Comparison of ENCODE assay signal across 13 cellular contexts in the genomic region with DNA sequence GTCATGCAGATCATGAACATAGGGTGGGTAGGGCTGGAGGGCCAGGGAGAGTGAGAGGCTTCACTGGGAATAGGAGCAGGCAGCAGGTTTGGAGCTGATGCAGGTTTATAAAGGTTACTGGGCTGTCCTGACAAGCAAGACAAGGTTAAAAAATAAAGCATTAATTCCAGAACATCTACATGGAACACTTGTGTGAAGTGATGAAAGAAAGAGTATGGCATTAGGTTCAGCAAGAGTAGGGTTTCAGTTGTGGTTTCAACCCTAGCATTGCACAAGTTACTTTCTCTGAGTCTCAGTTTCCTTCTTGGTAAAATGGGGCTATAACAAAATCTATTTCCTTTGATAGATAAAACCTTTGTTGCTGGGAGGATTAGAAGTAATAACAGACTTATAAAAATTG.
DNase-seq lines count a peak whose midpoint lies in the region; ATAC-seq, FAIRE-seq and TF ChIP-seq lines count a peak whose summit lies in the region.
"Had no signal": no experiment of that assay in that cellular context is flagged by ENCODE, and none has a peak within 500 bp of the region (broad histone marks: within the 10 kb centered on the region; RNA-seq: fewer than 3 reads in every experiment).

No MANE protein-coding gene starts in this region.

- DNase-seq in GM18507 (ENCODE audit: extremely low spot score, insufficient read length, low read depth) (no peak), NCI-H1694 treated with DMSO at 0.1 percent for 48 hours (lab: John Stamatoyannopoulos, UW) (no peak), EL (no peak), putamen (ENCODE audit: low spot score) (no peak)
- peak; percentile 11 for DNase-seq in activated CD8-positive, alpha-beta T cell treated with anti-CD3 and anti-CD28 coated beads for 36 hours
- DNase-seq: CD4-positive, alpha-beta memory T cell; psoas muscle; SK-N-SH; thyroid gland had no signal

- POLR2A ChIA-PET in activated CD8-positive, alpha-beta T cell treated with anti-CD3 and anti-CD28 coated beads for 36 hours (lab: Charles Lee) = no interaction called here

- CTCF ChIA-PET in activated CD8-positive, alpha-beta T cell treated with anti-CD3 and anti-CD28 coated beads for 36 hours (lab: Charles Lee) = no interaction called here

- H3K36me3 Mint-ChIP-seq in activated CD8-positive, alpha-beta T cell treated with anti-CD3 and anti-CD28 coated beads for 36 hours (ENCODE audit: low read depth) = peaks cover 1% of the 10 kb centered on the region

- H3K27me3 Mint-ChIP-seq in activated CD8-positive, alpha-beta T cell treated with anti-CD3 and anti-CD28 coated beads for 36 hours = no peaks in the 10 kb centered on the region
- H3K27me3 Mint-ChIP-seq: CD4-positive, alpha-beta memory T cell had no signal

- no peak overlapping the region for H3K4me3 Mint-ChIP-seq in activated CD8-positive, alpha-beta T cell treated with anti-CD3 and anti-CD28 coated beads for 36 hours
- H3K4me3 Mint-ChIP-seq: CD4-positive, alpha-beta memory T cell; GM23338 had no signal

- H3K4me1 Mint-ChIP-seq in activated CD8-positive, alpha-beta T cell treated with anti-CD3 and anti-CD28 coated beads for 36 hours (ENCODE audit: low read depth) = peaks cover 22% of the 10 kb centered on the region
- H3K4me1 Mint-ChIP-seq: CD4-positive, alpha-beta memory T cell had no signal

- peak overlapping the region; percentile 80 for H3K27ac Mint-ChIP-seq in activated CD8-positive, alpha-beta T cell treated with anti-CD3 and anti-CD28 coated beads for 36 hours
- H3K27ac Mint-ChIP-seq: CD4-positive, alpha-beta memory T cell; GM23338 had no signal

- FAIRE-seq in GM18507 (lab: Jason Lieb, UNC) = peak; percentile 68

- intact Hi-C loops in activated CD8-positive, alpha-beta T cell treated with anti-CD3 and anti-CD28 coated beads for 36 hours (cut with micrococcal nuclease) = loop anchor here (10.0 kb wide), 1 partner anchor 369 kb away; no protein-coding TSS in a partner anchor

- H3K9me3 Mint-ChIP-seq in activated CD8-positive, alpha-beta T cell treated with anti-CD3 and anti-CD28 coated beads for 36 hours = peaks cover 11% of the 10 kb centered on the region

- ATAC-seq in GM21360 (IDR thresholded peaks at IDR 0.05; ENCODE audit: unreplicated experiment) (peak; percentile 93), HG03064 (IDR thresholded peaks at IDR 0.05; ENCODE audit: low read depth, unreplicated experiment) (peak; percentile 69), HG03039 (IDR thresholded peaks at IDR 0.05; ENCODE audit: unreplicated experiment) (no peak)
- peak; percentile 84 for ATAC-seq in activated CD8-positive, alpha-beta T cell treated with anti-CD3 and anti-CD28 coated beads for 36 hours
- ATAC-seq: GM23338 had no signal

- no peak for TF ChIP-seq CTCF in activated CD8-positive, alpha-beta T cell treated with anti-CD3 and anti-CD28 coated beads for 36 hours (IDR thresholded peaks at IDR 0.05)
